Comparison of ENCODE assay signal across 12 cellular contexts in genomic region chr17:40110457-40110856, GRCh38. TPM values are rescaled to one million over a fixed set of nuclear protein-coding genes. Genes with fewer than 3 reads are reported as not detected.
DNase-seq lines count a peak whose midpoint lies in the region; ATAC-seq, FAIRE-seq and TF ChIP-seq lines count a peak whose summit lies in the region.
"Had no signal": no experiment of that assay in that cellular context is flagged by ENCODE, and none has a peak within 500 bp of the region (broad histone marks: within the 10 kb centered on the region; RNA-seq: fewer than 3 reads in every experiment).

No MANE protein-coding gene starts in this region.

- H3K27me3 ChIP-seq in colonic mucosa (no peaks in the 10 kb centered on the region), mucosa of stomach (ENCODE audit: control insufficient read depth, insufficient read depth, low read length) (no peaks in the 10 kb centered on the region), tibial nerve (no peaks in the 10 kb centered on the region)

- H3K36me3 ChIP-seq in colonic mucosa (no peaks in the 10 kb centered on the region), mucosa of stomach (ENCODE audit: control insufficient read depth, insufficient read depth, low read length) (peaks cover 4% of the 10 kb centered on the region), tibial nerve (no peaks in the 10 kb centered on the region)

- H3K36me3 Mint-ChIP-seq in activated naive CD8-positive, alpha-beta T cell: no peaks in the 10 kb centered on the region
- H3K36me3 Mint-ChIP-seq in activated naive CD8-positive, alpha-beta T cell treated with anti-CD3 and anti-CD28 coated beads, Interleukin-2, amount 50 U/mL, for 24 hours (ENCODE audit: low read depth): no peaks in the 10 kb centered on the region

- H3K27ac ChIP-seq in colonic mucosa (peak overlapping the region; percentile 93), tibial nerve (peak overlapping the region; percentile 89 to 99 (median 98))

- H3K4me1 Mint-ChIP-seq in activated naive CD8-positive, alpha-beta T cell (ENCODE audit: low read depth): peaks cover 78% of the 10 kb centered on the region
- H3K4me1 Mint-ChIP-seq in activated naive CD8-positive, alpha-beta T cell treated with anti-CD3 and anti-CD28 coated beads, Interleukin-2, amount 50 U/mL, for 24 hours: peaks cover 83% of the 10 kb centered on the region

- H3K9ac ChIP-seq in colonic mucosa (ENCODE audit: low read depth in 2 of 2, low read length in 2 of 2) (peak overlapping the region; percentile 48 to 66), mucosa of stomach (ENCODE audit: low read length) (peak overlapping the region; percentile 31)

- no peak for ATAC-seq in activated naive CD8-positive, alpha-beta T cell treated with anti-CD3 and anti-CD28 coated beads, Interleukin-2, amount 50 U/mL, for 24 hours

- WGBS in tibial nerve, 2 donors: 33 to 40% methylated on average over 1 of the region's 1 CpG

- intact Hi-C loops in colonic mucosa (cut with DNase I): loop anchor here (5.0 kb wide), 2 partner anchors 48 to 57 kb away; partner anchors contain the start of gene THRA

- no peak for FAIRE-seq in GM19239 (lab: Jason Lieb, UNC)

- no peak for TF ChIP-seq CTCF in colonic mucosa (IDR thresholded peaks at IDR 0.05)
- TF ChIP-seq CTCF in tibial nerve (IDR thresholded peaks at IDR 0.05): no peak

- no peaks in the 10 kb centered on the region for H3K27me3 Mint-ChIP-seq in activated naive CD8-positive, alpha-beta T cell
- peaks cover 2% of the 10 kb centered on the region for H3K27me3 Mint-ChIP-seq in activated naive CD8-positive, alpha-beta T cell treated with anti-CD3 and anti-CD28 coated beads, Interleukin-2, amount 50 U/mL, for 24 hours

- H3K4me3 ChIP-seq in colonic mucosa (no peak overlapping the region), mucosa of stomach (ENCODE audit: low read length) (no peak overlapping the region), tibial nerve (no peak overlapping the region)

- DNase-seq in activated naive CD8-positive, alpha-beta T cell treated with anti-CD3 and anti-CD28 coated beads, Interleukin-2, amount 50 U/mL, for 24 hours: no peak
- DNase-seq in colonic mucosa (no peak), tibial nerve (ENCODE audit: low spot score in 2 of 2) (peak in 1 of 2 donors; percentile 44), Kasumi-1 (lab: John Stamatoyannopoulos, UW) (no peak), GM19239 (ENCODE audit: insufficient read length, low spot score) (no peak), middle frontal gyrus (ENCODE audit: extremely low spot score, low spot score) (no peak)
- DNase-seq: activated T-cell treated with anti-CD3 and anti-CD28 coated beads, Interleukin-2, amount 50 U/mL, for 1 hour; NCI-H1048; SIG-M5; stimulated activated naive CD4-positive, alpha-beta T cell treated with Interleukin-2 at 50 U/mL for 16 hours had no signal

- H3K4me1 ChIP-seq in colonic mucosa (peaks cover 49% of the 10 kb centered on the region), mucosa of stomach (ENCODE audit: control insufficient read depth, insufficient read depth, low read length) (peaks cover 82% of the 10 kb centered on the region), tibial nerve (peaks cover 3 to 93% (median 80%) of the 10 kb centered on the region in 4 donors)

- H3K27ac Mint-ChIP-seq in activated naive CD8-positive, alpha-beta T cell: no peak overlapping the region
- H3K27ac Mint-ChIP-seq in activated naive CD8-positive, alpha-beta T cell treated with anti-CD3 and anti-CD28 coated beads, Interleukin-2, amount 50 U/mL, for 24 hours: no peak overlapping the region

- no peak for TF ChIP-seq EP300 in tibial nerve (IDR thresholded peaks at IDR 0.05)

- no peak for TF ChIP-seq POLR2A in tibial nerve (IDR thresholded peaks at IDR 0.05)

- no peaks in the 10 kb centered on the region for H3K9me3 Mint-ChIP-seq in activated naive CD8-positive, alpha-beta T cell (ENCODE audit: low read depth)
- no peaks in the 10 kb centered on the region for H3K9me3 Mint-ChIP-seq in activated naive CD8-positive, alpha-beta T cell treated with anti-CD3 and anti-CD28 coated beads, Interleukin-2, amount 50 U/mL, for 24 hours

- H3K4me3 Mint-ChIP-seq in activated naive CD8-positive, alpha-beta T cell: peak overlapping the region; percentile 4
- no peak overlapping the region for H3K4me3 Mint-ChIP-seq in activated naive CD8-positive, alpha-beta T cell treated with anti-CD3 and anti-CD28 coated beads, Interleukin-2, amount 50 U/mL, for 24 hours

- H3K9me3 ChIP-seq in colonic mucosa (no peaks in the 10 kb centered on the region), mucosa of stomach (ENCODE audit: control insufficient read depth, low read length) (no peaks in the 10 kb centered on the region), tibial nerve (no peaks in the 10 kb centered on the region)

RNA-seq across cellular contexts. Expression of gene NR1D1, which starts 10.1 kb away (rescaled TPM):
- total RNA-seq in colonic mucosa (10 to 100 TPM in 1 of 2 donors, 1 to 10 TPM in 1; 4.8 to 18.8 TPM), tibial nerve (10 to 100 TPM; 16.8 to 48.2 (median 21.0) TPM)

RNA-seq across cellular contexts. Expression of gene MSL1, which starts 11.3 kb away (rescaled TPM):
- total RNA-seq in colonic mucosa (10 to 100 TPM; 77.0 to 81.0 TPM), tibial nerve (100 to 1,000 TPM in 3 of 4 donors, 10 to 100 TPM in 1; 78.0 to 113 (median 107) TPM)

RNA-seq across cellular contexts. Expression of gene CASC3, which starts 29.9 kb away (rescaled TPM):
- total RNA-seq in colonic mucosa (10 to 100 TPM; 53.8 to 55.3 TPM), tibial nerve (100 to 1,000 TPM in 1 of 4 donors, 10 to 100 TPM in 3; 85.2 to 122 (median 93.4) TPM)

RNA-seq across cellular contexts. Expression of gene THRA, which starts 47.7 kb away (rescaled TPM):
- total RNA-seq in colonic mucosa (10 to 100 TPM; 40.3 to 44.5 TPM), tibial nerve (10 to 100 TPM; 65.4 to 86.1 (median 78.4) TPM)

RNA-seq across cellular contexts. Expression of gene MED24, which starts 56.2 kb away (rescaled TPM):
- total RNA-seq in colonic mucosa (100 to 1,000 TPM in 1 of 2 donors, 10 to 100 TPM in 1; 80.1 to 111 TPM), tibial nerve (100 to 1,000 TPM in 2 of 4 donors, 10 to 100 TPM in 2; 55.1 to 146 (median 84.6) TPM)
